17 cellular contexts compared by ENCODE assay signal in genomic region chr1:92989936-92990582, GRCh38. TPM values are rescaled to one million over a fixed set of nuclear protein-coding genes. Genes with fewer than 3 reads are reported as not detected.
DNase-seq lines count a peak whose midpoint lies in the region; ATAC-seq and FAIRE-seq lines count a peak whose summit lies in the region.
"Had no signal": no experiment of that assay in that cellular context is flagged by ENCODE, and none has a peak within 500 bp of the region (broad histone marks: within the 10 kb centered on the region; RNA-seq: fewer than 3 reads in every experiment).

No MANE protein-coding gene starts in this region.

- no peak for ATAC-seq in activated T-cell treated with anti-CD3 and anti-CD28 coated beads, Interleukin-2, amount 50 U/mL, for 72 hours (replicated peaks in 1 of 2)
- ATAC-seq in T-helper 17 cell, result no peak
- ATAC-seq in effector memory CD8-positive, alpha-beta T cell (replicated peaks), result no peak
- ATAC-seq in stimulated activated memory B cell treated with anti-CD40 and anti-IgM and Interleukin-4, amounts not matched to agents 10 μg/mL and 1 μg/mL and 100 μg/mL, for 72 hours, result no peak
- ATAC-seq: Right ventricle myocardium inferior had no signal

- peak overlapping the region; percentile 46 to 70 for H3K4me3 Mint-ChIP-seq in activated T-cell treated with anti-CD3 and anti-CD28 coated beads, Interleukin-2, amount 50 U/mL, for 72 hours
- H3K4me3 Mint-ChIP-seq in T-helper 17 cell, result peak overlapping the region; percentile 66
- H3K4me3 Mint-ChIP-seq in effector memory CD8-positive, alpha-beta T cell, result peak overlapping the region; percentile 14 to 71
- no peak overlapping the region for H3K4me3 Mint-ChIP-seq in stimulated activated memory B cell treated with anti-CD40 and anti-IgM and Interleukin-4, amounts not matched to agents 10 μg/mL and 1 μg/mL and 100 μg/mL, for 72 hours
- H3K4me3 Mint-ChIP-seq: brain had no signal

- H3K27ac Mint-ChIP-seq in activated T-cell treated with anti-CD3 and anti-CD28 coated beads, Interleukin-2, amount 50 U/mL, for 72 hours, result peak overlapping the region; percentile 92
- peak overlapping the region; percentile 93 for H3K27ac Mint-ChIP-seq in T-helper 17 cell
- peak overlapping the region; percentile 27 to 66 for H3K27ac Mint-ChIP-seq in effector memory CD8-positive, alpha-beta T cell
- peak overlapping the region; percentile 71 for H3K27ac Mint-ChIP-seq in stimulated activated memory B cell treated with anti-CD40 and anti-IgM and Interleukin-4, amounts not matched to agents 10 μg/mL and 1 μg/mL and 100 μg/mL, for 72 hours
- H3K27ac Mint-ChIP-seq: brain had no signal

- peaks cover 0 to 2% of the 10 kb centered on the region in 2 donors for H3K36me3 Mint-ChIP-seq in activated T-cell treated with anti-CD3 and anti-CD28 coated beads, Interleukin-2, amount 50 U/mL, for 72 hours (ENCODE audit: insufficient read depth in 2 of 2)
- no peaks in the 10 kb centered on the region for H3K36me3 Mint-ChIP-seq in T-helper 17 cell (ENCODE audit: low read depth)
- H3K36me3 Mint-ChIP-seq in effector memory CD8-positive, alpha-beta T cell (ENCODE audit: insufficient read depth), result no peaks in the 10 kb centered on the region
- peaks cover 8% of the 10 kb centered on the region for H3K36me3 Mint-ChIP-seq in stimulated activated memory B cell treated with anti-CD40 and anti-IgM and Interleukin-4, amounts not matched to agents 10 μg/mL and 1 μg/mL and 100 μg/mL, for 72 hours
- H3K36me3 Mint-ChIP-seq: brain had no signal

- peaks cover 70% of the 10 kb centered on the region for H3K4me1 Mint-ChIP-seq in activated T-cell treated with anti-CD3 and anti-CD28 coated beads, Interleukin-2, amount 50 U/mL, for 72 hours (ENCODE audit: low read depth)
- H3K4me1 Mint-ChIP-seq in T-helper 17 cell, result peaks cover 39% of the 10 kb centered on the region
- peaks cover 14 to 29% of the 10 kb centered on the region in 2 donors for H3K4me1 Mint-ChIP-seq in effector memory CD8-positive, alpha-beta T cell (ENCODE audit: low read depth in 2 of 2)
- H3K4me1 Mint-ChIP-seq in stimulated activated memory B cell treated with anti-CD40 and anti-IgM and Interleukin-4, amounts not matched to agents 10 μg/mL and 1 μg/mL and 100 μg/mL, for 72 hours, result peaks cover 51% of the 10 kb centered on the region

- DNase-seq in activated T-cell treated with anti-CD3 and anti-CD28 coated beads, Interleukin-2, amount 50 U/mL, for 72 hours, result no peak
- no peak for DNase-seq in activated T-cell treated with anti-CD3 and anti-CD28 coated beads, Interleukin-2, amount 50 U/mL, for 1 hour
- DNase-seq in T-helper 17 cell (no peak), HTR-8/SVneo (ENCODE audit: insufficient read length, low spot score) (no peak), NCI-H2081 (lab: John Stamatoyannopoulos, UW) (no peak), NCI-H748 treated with DMSO at 0.1 percent for 48 hours (lab: John Stamatoyannopoulos, UW) (no peak)
- DNase-seq in effector memory CD8-positive, alpha-beta T cell, result no peak
- DNase-seq: activated T-cell treated with anti-CD3 and anti-CD28 coated beads, Interleukin-2, amount 50 U/mL, for 4 hours; NCI-H1105 treated with DMSO at 0.1 percent for 48 hours; NCI-H526; posterior cingulate gyrus had no signal

- no peaks in the 10 kb centered on the region for H3K9me3 Mint-ChIP-seq in activated T-cell treated with anti-CD3 and anti-CD28 coated beads, Interleukin-2, amount 50 U/mL, for 72 hours
- no peaks in the 10 kb centered on the region for H3K9me3 Mint-ChIP-seq in effector memory CD8-positive, alpha-beta T cell
- no peaks in the 10 kb centered on the region for H3K9me3 Mint-ChIP-seq in stimulated activated memory B cell treated with anti-CD40 and anti-IgM and Interleukin-4, amounts not matched to agents 10 μg/mL and 1 μg/mL and 100 μg/mL, for 72 hours
- H3K9me3 Mint-ChIP-seq: activated T-cell treated with anti-CD3 and anti-CD28 coated beads, Interleukin-2, amount 50 U/mL, for 4 hours; brain had no signal

- no peaks in the 10 kb centered on the region for H3K9me3 ChIP-seq in T-helper 17 cell (ENCODE audit: control insufficient read depth, low read length, poor library complexity, severe bottlenecking)

- no peak for FAIRE-seq in HTR-8/SVneo (lab: Jason Lieb, UNC)
- FAIRE-seq: G401.6, H54, TTC549 had no signal

- no peaks in the 10 kb centered on the region for H3K27me3 Mint-ChIP-seq in activated T-cell treated with anti-CD3 and anti-CD28 coated beads, Interleukin-2, amount 50 U/mL, for 72 hours (ENCODE audit: low read depth)
- H3K27me3 Mint-ChIP-seq in T-helper 17 cell, result no peaks in the 10 kb centered on the region
- no peaks in the 10 kb centered on the region for H3K27me3 Mint-ChIP-seq in effector memory CD8-positive, alpha-beta T cell
- no peaks in the 10 kb centered on the region for H3K27me3 Mint-ChIP-seq in stimulated activated memory B cell treated with anti-CD40 and anti-IgM and Interleukin-4, amounts not matched to agents 10 μg/mL and 1 μg/mL and 100 μg/mL, for 72 hours

RNA-seq across cellular contexts. Expression of gene DIPK1A, which starts 28.8 kb away (rescaled TPM):
- 1 to 10 TPM; 8.4 to 9.3 TPM for total RNA-seq in activated T-cell treated with anti-CD3 and anti-CD28 coated beads, Interleukin-2, amount 50 U/mL, for 72 hours
- 1 to 10 TPM; 7.9 to 8.7 TPM for total RNA-seq in T-helper 17 cell
